In the genomic region with DNA sequence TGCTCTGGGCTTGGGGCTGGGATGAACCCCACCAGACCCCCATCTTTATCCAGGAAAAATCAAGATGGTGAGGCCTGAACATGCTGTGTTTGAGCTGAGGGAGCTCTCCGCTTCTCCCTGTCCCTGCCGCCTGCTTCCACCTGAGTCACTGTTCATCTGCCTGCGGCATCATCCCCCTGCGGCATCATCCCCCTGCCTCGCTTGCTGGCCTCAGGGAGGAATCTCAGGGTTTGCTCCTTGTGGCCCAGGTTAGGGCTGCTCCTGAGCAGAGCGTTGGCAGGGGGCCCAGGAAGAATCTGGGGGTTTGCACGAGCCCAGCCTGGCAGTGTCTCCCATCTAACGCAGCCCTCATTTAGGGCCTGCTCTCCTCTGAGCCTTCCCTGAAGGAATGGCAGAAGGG, we compare ENCODE assay signal across 15 cellular contexts. TPM values are rescaled to one million over a fixed set of nuclear protein-coding genes. Genes with fewer than 3 reads are reported as not detected.
DNase-seq lines count a peak whose midpoint lies in the region; ATAC-seq and TF ChIP-seq lines count a peak whose summit lies in the region.
"Had no signal": no experiment of that assay in that cellular context is flagged by ENCODE, and none has a peak within 500 bp of the region (broad histone marks: within the 10 kb centered on the region; RNA-seq: fewer than 3 reads in every experiment).

No MANE protein-coding gene starts in this region.

- peak overlapping the region; percentile 30 for H2AK5ac ChIP-seq in neuronal stem cell (ENCODE audit: low read depth, low read length)

- H3K27ac Mint-ChIP-seq in WTC11: peak overlapping the region; percentile 36
- no peak overlapping the region for H3K27ac Mint-ChIP-seq in activated CD4-positive, alpha-beta memory T cell treated with anti-CD3 and anti-CD28 coated beads for 36 hours
- H3K27ac Mint-ChIP-seq: GM23338 had no signal

- H3K23ac ChIP-seq in neuronal stem cell (ENCODE audit: low read depth, low read length, poor library complexity): no peak overlapping the region

- H2BK15ac ChIP-seq in neuronal stem cell (ENCODE audit: low read length): no peak overlapping the region

- no peak overlapping the region for H3K18ac ChIP-seq in neuronal stem cell (ENCODE audit: low read length)

- H3K4me3 ChIP-seq in Loucy (ENCODE audit: low read length, poor library complexity, severe bottlenecking) (no peak overlapping the region), neuronal stem cell (ENCODE audit: low read length in 2 of 2) (no peak overlapping the region)
- H3K4me3 ChIP-seq: A549, GM23338 had no signal

- peaks cover 4% of the 10 kb centered on the region for H3K4me1 Mint-ChIP-seq in WTC11
- H3K4me1 Mint-ChIP-seq in activated CD4-positive, alpha-beta memory T cell treated with anti-CD3 and anti-CD28 coated beads for 36 hours (ENCODE audit: low read depth): no peaks in the 10 kb centered on the region

- H2BK120ac ChIP-seq in neuronal stem cell (ENCODE audit: low read depth, low read length): no peak overlapping the region

- no peak overlapping the region for H2AFZ ChIP-seq in Loucy (ENCODE audit: low read length)
- no peak overlapping the region for H2AFZ ChIP-seq in neuronal stem cell (ENCODE audit: low read length)
- H2AFZ ChIP-seq: GM23338 had no signal

- H3K9me2 ChIP-seq in Loucy (replicated peaks; ENCODE audit: low read depth, low read length): no peaks in the 10 kb centered on the region

- ATAC-seq in WTC11 (no peak), GM21381 (IDR thresholded peaks at IDR 0.05; ENCODE audit: unreplicated experiment) (no peak)
- ATAC-seq: A549, GM23338 had no signal

- POLR2A ChIA-PET in WTC11 (lab: Charles Lee): no interaction called here
- POLR2A ChIA-PET in activated CD4-positive, alpha-beta memory T cell treated with anti-CD3 and anti-CD28 coated beads for 36 hours (lab: Charles Lee): no interaction called here

- peaks cover 5% of the 10 kb centered on the region; the same call in 1 of the 2 replicates for H3F3A ChIP-seq in Loucy (ENCODE audit: low read depth)

- no peaks in the 10 kb centered on the region for H3K9me3 ChIP-seq in Loucy (ENCODE audit: insufficient read depth, low read depth, low read length)
- no peaks in the 10 kb centered on the region for H3K9me3 ChIP-seq in neuronal stem cell (replicated peaks in 1 of 2; ENCODE audit: control insufficient read depth in 2 of 2, insufficient read depth in 1 of 2, low read depth in 1 of 2, low read length in 2 of 2)
- H3K9me3 ChIP-seq: A549, BE2C, Caco-2 had no signal

- H3K79me2 ChIP-seq in Loucy (ENCODE audit: insufficient read depth, low read length): peaks cover 10% of the 10 kb centered on the region

- H3K4me1 ChIP-seq in Loucy (ENCODE audit: insufficient read depth, low read length, poor library complexity, severe bottlenecking): peaks cover 57% of the 10 kb centered on the region
- peaks cover 0 to 4% of the 10 kb centered on the region in 2 donors for H3K4me1 ChIP-seq in neuronal stem cell (ENCODE audit: control insufficient read depth in 2 of 2, insufficient read depth in 1 of 2, low read depth in 1 of 2, low read length in 2 of 2)
- H3K4me1 ChIP-seq: A549 had no signal

- H3K4ac ChIP-seq in neuronal stem cell (ENCODE audit: low read length): no peak overlapping the region

- H2BK5ac ChIP-seq in neuronal stem cell (ENCODE audit: low read length): no peak overlapping the region

- H4K91ac ChIP-seq in neuronal stem cell (ENCODE audit: low read depth, low read length, poor library complexity): no peak overlapping the region

- no peaks in the 10 kb centered on the region for H3K36me3 Mint-ChIP-seq in WTC11
- H3K36me3 Mint-ChIP-seq in activated CD4-positive, alpha-beta memory T cell treated with anti-CD3 and anti-CD28 coated beads for 36 hours: no peaks in the 10 kb centered on the region
- H3K36me3 Mint-ChIP-seq: CD8-positive, alpha-beta memory T cell had no signal

- DNase-seq in WTC11 (ENCODE audit: low spot score) (no peak), neuronal stem cell (ENCODE audit: low spot score) (no peak), T1000 (lab: John Stamatoyannopoulos, UW) (no peak)
- no peak for DNase-seq in activated CD4-positive, alpha-beta memory T cell treated with anti-CD3 and anti-CD28 coated beads for 36 hours
- DNase-seq: BE2C; Caco-2; CD8-positive, alpha-beta memory T cell; DMS53; GF-D8; H7 had no signal

- no peaks in the 10 kb centered on the region for H3K27me3 Mint-ChIP-seq in WTC11 (ENCODE audit: low read depth)
- no peaks in the 10 kb centered on the region for H3K27me3 Mint-ChIP-seq in activated CD4-positive, alpha-beta memory T cell treated with anti-CD3 and anti-CD28 coated beads for 36 hours

- WGBS in neuronal stem cell (ENCODE audit: extremely low coverage in 2 of 2, insufficient read length in 2 of 2, insufficient replicate concordance in 1 of 2), 2 donors: no CpG with 5 or more reads among the region's 8 CpGs

- no peaks in the 10 kb centered on the region for H3K79me1 ChIP-seq in neuronal stem cell (ENCODE audit: low read depth, low read length)

- H4K20me1 ChIP-seq in Loucy (ENCODE audit: insufficient read depth, low read length, poor library complexity, severe bottlenecking): no peaks in the 10 kb centered on the region

- H3K14ac ChIP-seq in neuronal stem cell (ENCODE audit: low read length): no peak overlapping the region

- TF ChIP-seq CTCF in Loucy (conservative IDR thresholded peaks at IDR 0.05; ENCODE audit: low read length) (no peak), WTC11 (IDR thresholded peaks at IDR 0.05) (no peak)

- H3K9ac ChIP-seq in Loucy (ENCODE audit: low read depth, low read length, poor library complexity, severe bottlenecking) (peak overlapping the region; percentile 24), neuronal stem cell (ENCODE audit: low read depth, low read length, poor library complexity) (no peak overlapping the region)

- H4K8ac ChIP-seq in neuronal stem cell (ENCODE audit: low read depth, low read length): no peak overlapping the region

- no peak overlapping the region for H2BK12ac ChIP-seq in neuronal stem cell (ENCODE audit: low read length)

- CTCF ChIA-PET in WTC11 (lab: Charles Lee): interaction anchor here (0.6 to 3.5 kb wide), 9 partner anchors 8 to 228 kb away, joined by 3 to 70 read pairs (median 6); no protein-coding TSS in a partner anchor
- CTCF ChIA-PET in activated CD4-positive, alpha-beta memory T cell treated with anti-CD3 and anti-CD28 coated beads for 36 hours (lab: Charles Lee): interaction anchor here (1.7 to 2.9 kb wide), 6 partner anchors 17 to 228 kb away, joined by 6 to 28 read pairs (median 16); no protein-coding TSS in a partner anchor

- H3K4me3 Mint-ChIP-seq in WTC11: no peak overlapping the region
- no peak overlapping the region for H3K4me3 Mint-ChIP-seq in activated CD4-positive, alpha-beta memory T cell treated with anti-CD3 and anti-CD28 coated beads for 36 hours
- H3K4me3 Mint-ChIP-seq: CD8-positive, alpha-beta memory T cell; GM23338 had no signal

- H3K4me2 ChIP-seq in Loucy (ENCODE audit: low read depth, low read length, poor library complexity, severe bottlenecking) (no peak overlapping the region), neuronal stem cell (ENCODE audit: insufficient read depth, low read length, poor library complexity, severe bottlenecking) (no peak overlapping the region)
- H3K4me2 ChIP-seq: A549, GM23338 had no signal

- no peaks in the 10 kb centered on the region for H3K9me3 Mint-ChIP-seq in WTC11
- H3K9me3 Mint-ChIP-seq in activated CD4-positive, alpha-beta memory T cell treated with anti-CD3 and anti-CD28 coated beads for 36 hours: no peaks in the 10 kb centered on the region
- H3K9me3 Mint-ChIP-seq: CD8-positive, alpha-beta memory T cell; GM23338 had no signal

- H3K36me3 ChIP-seq in Loucy (ENCODE audit: insufficient read depth, low read length) (no peaks in the 10 kb centered on the region), neuronal stem cell (replicated peaks in 1 of 2; ENCODE audit: control insufficient read depth in 2 of 2, insufficient read depth in 2 of 2, low read length in 2 of 2) (no peaks in the 10 kb centered on the region)
- H3K36me3 ChIP-seq: BE2C had no signal

- intact Hi-C loops in activated CD4-positive, alpha-beta memory T cell treated with anti-CD3 and anti-CD28 coated beads for 36 hours (cut with micrococcal nuclease): loop anchor here (5.0 kb wide), 1 partner anchor 227 kb away; no protein-coding TSS in a partner anchor

- H3K27me3 ChIP-seq in Loucy (ENCODE audit: insufficient read depth, low read length, poor library complexity, severe bottlenecking) (no peaks in the 10 kb centered on the region), neuronal stem cell (ENCODE audit: control insufficient read depth in 3 of 3, insufficient read depth in 3 of 3, low read depth in 1 of 3, low read length in 3 of 3) (no peaks in the 10 kb centered on the region)
- H3K27me3 ChIP-seq: BE2C had no signal

- H3K27ac ChIP-seq in neuronal stem cell (replicated peaks; ENCODE audit: low read length): no peak overlapping the region
- H3K27ac ChIP-seq: A549 had no signal

TF ChIP-seq in WTC11, 78 proteins besides CTCF, POLR2A, EP300 and RAD21 (continues in another document):
- no peak for TF ChIP-seq AR (CRISPR knock-in tag; IDR thresholded peaks at IDR 0.05)

RNA-seq across cellular contexts. Expression of gene RAP1GAP2, which starts 11.4 kb away (rescaled TPM):
- 64.5 to 72.8 TPM (median 65.4 TPM) in 3 replicates for total RNA-seq in WTC11 (2021)
- polyA plus RNA-seq in neuronal stem cell (2013, experiment 1 of 2): 2.9 TPM
- 3.1 TPM for polyA plus RNA-seq in neuronal stem cell (2013, experiment 2 of 2)
- total RNA-seq in activated CD4-positive, alpha-beta memory T cell treated with anti-CD3 and anti-CD28 coated beads for 36 hours: 1 to 10 TPM; 1.9 to 2.3 TPM

RNA-seq across cellular contexts. Expression of gene CCDC92B, which starts 35.4 kb away (rescaled TPM):
- 14.4 to 15.2 TPM (median 14.6 TPM) in 3 replicates for total RNA-seq in WTC11 (2021)
- 0.35 TPM for polyA plus RNA-seq in neuronal stem cell (2013, experiment 1 of 2)
- polyA plus RNA-seq in neuronal stem cell (2013, experiment 2 of 2): 0.42 TPM
- under 1 TPM in 1 of 2 experiments, not detected in 1; 0.10 TPM for total RNA-seq in activated CD4-positive, alpha-beta memory T cell treated with anti-CD3 and anti-CD28 coated beads for 36 hours
- polyA plus RNA-seq: AG04450; CD8-positive, alpha-beta memory T cell had no signal

Comparison
In these comparisons a context has a peak if more than half of its experiments do, and no peak if none do; other contexts are left out.
1. RNA of gene RAP1GAP2, which starts 11.4 kb away (total RNA-seq): 64.5 to 72.8 TPM in WTC11; 1.9 to 2.3 TPM in activated CD4-positive, alpha-beta memory T cell treated with anti-CD3 and anti-CD28 coated beads for 36 hours; every median in the first group is over 10 times any median in the second.
2. RNA of gene CCDC92B, which starts 35.4 kb away (total RNA-seq): 14.4 to 15.2 TPM in WTC11; 0.10 TPM in activated CD4-positive, alpha-beta memory T cell treated with anti-CD3 and anti-CD28 coated beads for 36 hours; every median in the first group is over 10 times any median in the second.